9 cellular contexts compared by ENCODE assay signal in genomic region chr15:66294932-66295235, GRCh38. TPM values are rescaled to one million over a fixed set of nuclear protein-coding genes. Genes with fewer than 3 reads are reported as not detected.
DNase-seq lines count a peak whose midpoint lies in the region; ATAC-seq, FAIRE-seq and TF ChIP-seq lines count a peak whose summit lies in the region.
"Had no signal": no experiment of that assay in that cellular context is flagged by ENCODE, and none has a peak within 500 bp of the region (broad histone marks: within the 10 kb centered on the region; RNA-seq: fewer than 3 reads in every experiment).

No MANE protein-coding gene starts in this region.

- no peak for ATAC-seq in GM21576 (IDR thresholded peaks at IDR 0.05; ENCODE audit: unreplicated experiment)
- no peak for ATAC-seq in GM21717 (IDR thresholded peaks at IDR 0.05; ENCODE audit: unreplicated experiment)
- ATAC-seq in HG03520 (IDR thresholded peaks at IDR 0.05; ENCODE audit: unreplicated experiment), result no peak

- POLR2A ChIA-PET in HEK293 (lab: Yijun Ruan, JAX), result interaction anchor here (0.7 to 2.0 kb wide), 3 partner anchors 22 to 92 kb away, joined by 3 to 10 read pairs (median 6); partner anchors contain the start of gene MAP2K1

- no peak for TF ChIP-seq CTCF in HEK293 (tag by site-specific recombination; IDR thresholded peaks at IDR 0.05)
- TF ChIP-seq CTCF in adrenal gland (IDR thresholded peaks at IDR 0.05), result no peak

- H3K27ac ChIP-seq in HEK293 (ENCODE audit: extremely low read depth, low read depth, low read length) (peak overlapping the region; percentile 99), adrenal gland (peak overlapping the region in 4 of 5 donors; percentile 81 to 96 (median 88)), muscle layer of duodenum (ENCODE audit: low read length) (peak overlapping the region; percentile 91), small intestine (ENCODE audit: low read depth in 1 of 2, low read length in 1 of 2) (no peak overlapping the region)

- H3K36me3 ChIP-seq in HEK293 (ENCODE audit: control insufficient read depth in 2 of 2, insufficient read depth in 1 of 2, low read length in 2 of 2) (peaks cover 0 to 9% of the 10 kb centered on the region in 2 experiments; a peak in 2 of 3 replicates), adrenal gland (replicated peaks in 1 of 2) (no peaks in the 10 kb centered on the region), muscle layer of duodenum (ENCODE audit: control insufficient read depth in 1 of 2, insufficient read depth in 2 of 2, low read length in 2 of 2) (peaks cover 4 to 8% of the 10 kb centered on the region in 2 donors), small intestine (ENCODE audit: control insufficient read depth in 2 of 2, insufficient read depth in 2 of 2, low read length in 2 of 2) (no peaks in the 10 kb centered on the region)

- FAIRE-seq in small intestine (lab: Jason Lieb, UNC), result no peak

- H3K9me3 ChIP-seq in HEK293 (ENCODE audit: control insufficient read depth, insufficient read depth, low read depth, low read length), result no peaks in the 10 kb centered on the region
- H3K9me3 ChIP-seq in adrenal gland (replicated peaks in 1 of 3), result no peaks in the 10 kb centered on the region
- no peaks in the 10 kb centered on the region for H3K9me3 ChIP-seq in muscle layer of duodenum (ENCODE audit: control insufficient read depth in 1 of 2, low read length in 2 of 2)
- H3K9me3 ChIP-seq in small intestine (ENCODE audit: control insufficient read depth, low read depth), result no peaks in the 10 kb centered on the region
- H3K9me3 ChIP-seq: left lung had no signal

- DNase-seq in AG08396 (ENCODE audit: low spot score) (peak; percentile 44), adrenal gland (no peak), small intestine (no peak)
- DNase-seq: left lung had no signal

- H3K27me3 ChIP-seq in adrenal gland (no peaks in the 10 kb centered on the region), muscle layer of duodenum (ENCODE audit: low read depth, low read length) (no peaks in the 10 kb centered on the region), small intestine (ENCODE audit: control insufficient read depth in 2 of 2, insufficient read depth in 2 of 2, low read length in 2 of 2) (no peaks in the 10 kb centered on the region)
- H3K27me3 ChIP-seq: left lung had no signal

- CTCF ChIA-PET in HEK293 (lab: Yijun Ruan, JAX), result interaction anchor here (0.7 to 1.4 kb wide), 3 partner anchors 10 to 44 kb away, joined by 3 to 5 read pairs (median 4); no protein-coding TSS in a partner anchor

- no peak for TF ChIP-seq POLR2A in adrenal gland (IDR thresholded peaks at IDR 0.05)

- 23 to 44% (median 28%) methylated on average over 3 of the region's 3 CpGs for WGBS in adrenal gland, 4 donors
- 47 to 50% (median 49%) methylated on average over 3 of the region's 3 CpGs for WGBS in small intestine, 3 donors

- no peak overlapping the region; the same call in 1 of the 2 replicates for H3K4me3 ChIP-seq in HEK293 (ENCODE audit: low read depth, low read length)
- peak overlapping the region in 1 of 4 donors; percentile 87 for H3K4me3 ChIP-seq in adrenal gland
- H3K4me3 ChIP-seq in muscle layer of duodenum (ENCODE audit: low read depth in 1 of 2, low read length in 2 of 2), result peak overlapping the region; percentile 80 to 83
- no peak overlapping the region for H3K4me3 ChIP-seq in small intestine (ENCODE audit: low read depth in 1 of 2, low read length in 2 of 2)

- H3K4me1 ChIP-seq in HEK293 (ENCODE audit: control insufficient read depth, insufficient read depth, low read length), result peaks cover 23% of the 10 kb centered on the region
- peaks cover 3 to 32% of the 10 kb centered on the region in 2 donors for H3K4me1 ChIP-seq in adrenal gland (replicated peaks in 1 of 2)
- H3K4me1 ChIP-seq in muscle layer of duodenum (ENCODE audit: control insufficient read depth in 1 of 2, insufficient read depth in 2 of 2, low read length in 2 of 2), result peaks cover 12 to 20% of the 10 kb centered on the region in 2 donors
- H3K4me1 ChIP-seq in small intestine (ENCODE audit: control insufficient read depth in 2 of 2, insufficient read depth in 1 of 2, low read depth in 1 of 2, low read length in 1 of 2), result peaks cover 0 to 5% of the 10 kb centered on the region in 2 donors

- intact Hi-C loops in adrenal gland (cut with DNase I), result no loop called here

TF ChIP-seq in HEK293, 187 proteins besides CTCF, POLR2A, EP300 and RAD21 (continues in another document):
- no peak for TF ChIP-seq ZNF521 (tag by site-specific recombination; IDR thresholded peaks at IDR 0.05)
- peak; percentile 47; the same call in 1 of the 2 replicates for TF ChIP-seq ZBTB44 (tag by site-specific recombination; IDR thresholded peaks at IDR 0.05)
- TF ChIP-seq, protein P1, sequence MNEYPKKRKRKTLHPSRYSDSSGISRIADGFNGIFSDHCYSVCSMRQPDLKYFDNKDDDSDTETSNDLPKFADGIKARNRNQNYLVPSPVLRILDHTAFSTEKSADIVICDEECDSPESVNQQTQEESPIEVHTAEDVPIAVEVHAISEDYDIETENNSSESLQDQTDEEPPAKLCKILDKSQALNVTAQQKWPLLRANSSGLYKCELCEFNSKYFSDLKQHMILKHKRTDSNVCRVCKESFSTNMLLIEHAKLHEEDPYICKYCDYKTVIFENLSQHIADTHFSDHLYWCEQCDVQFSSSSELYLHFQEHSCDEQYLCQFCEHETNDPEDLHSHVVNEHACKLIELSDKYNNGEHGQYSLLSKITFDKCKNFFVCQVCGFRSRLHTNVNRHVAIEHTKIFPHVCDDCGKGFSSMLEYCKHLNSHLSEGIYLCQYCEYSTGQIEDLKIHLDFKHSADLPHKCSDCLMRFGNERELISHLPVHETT (tag by site-specific recombination; IDR thresholded peaks at IDR 0.05), result no peak
- TF ChIP-seq, protein P2, sequence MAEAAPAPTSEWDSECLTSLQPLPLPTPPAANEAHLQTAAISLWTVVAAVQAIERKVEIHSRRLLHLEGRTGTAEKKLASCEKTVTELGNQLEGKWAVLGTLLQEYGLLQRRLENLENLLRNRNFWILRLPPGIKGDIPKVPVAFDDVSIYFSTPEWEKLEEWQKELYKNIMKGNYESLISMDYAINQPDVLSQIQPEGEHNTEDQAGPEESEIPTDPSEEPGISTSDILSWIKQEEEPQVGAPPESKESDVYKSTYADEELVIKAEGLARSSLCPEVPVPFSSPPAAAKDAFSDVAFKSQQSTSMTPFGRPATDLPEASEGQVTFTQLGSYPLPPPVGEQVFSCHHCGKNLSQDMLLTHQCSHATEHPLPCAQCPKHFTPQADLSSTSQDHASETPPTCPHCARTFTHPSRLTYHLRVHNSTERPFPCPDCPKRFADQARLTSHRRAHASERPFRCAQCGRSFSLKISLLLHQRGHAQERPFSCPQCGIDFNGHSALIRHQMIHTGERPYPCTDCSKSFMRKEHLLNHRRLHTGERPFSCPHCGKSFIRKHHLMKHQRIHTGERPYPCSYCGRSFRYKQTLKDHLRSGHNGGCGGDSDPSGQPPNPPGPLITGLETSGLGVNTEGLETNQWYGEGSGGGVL (tag by site-specific recombination; IDR thresholded peaks at IDR 0.05), result no peak
- TF ChIP-seq, protein P3, sequence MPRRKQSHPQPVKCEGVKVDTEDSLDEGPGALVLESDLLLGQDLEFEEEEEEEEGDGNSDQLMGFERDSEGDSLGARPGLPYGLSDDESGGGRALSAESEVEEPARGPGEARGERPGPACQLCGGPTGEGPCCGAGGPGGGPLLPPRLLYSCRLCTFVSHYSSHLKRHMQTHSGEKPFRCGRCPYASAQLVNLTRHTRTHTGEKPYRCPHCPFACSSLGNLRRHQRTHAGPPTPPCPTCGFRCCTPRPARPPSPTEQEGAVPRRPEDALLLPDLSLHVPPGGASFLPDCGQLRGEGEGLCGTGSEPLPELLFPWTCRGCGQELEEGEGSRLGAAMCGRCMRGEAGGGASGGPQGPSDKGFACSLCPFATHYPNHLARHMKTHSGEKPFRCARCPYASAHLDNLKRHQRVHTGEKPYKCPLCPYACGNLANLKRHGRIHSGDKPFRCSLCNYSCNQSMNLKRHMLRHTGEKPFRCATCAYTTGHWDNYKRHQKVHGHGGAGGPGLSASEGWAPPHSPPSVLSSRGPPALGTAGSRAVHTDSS (tag by site-specific recombination; IDR thresholded peaks at IDR 0.05), result no peak
- TF ChIP-seq, protein P4, sequence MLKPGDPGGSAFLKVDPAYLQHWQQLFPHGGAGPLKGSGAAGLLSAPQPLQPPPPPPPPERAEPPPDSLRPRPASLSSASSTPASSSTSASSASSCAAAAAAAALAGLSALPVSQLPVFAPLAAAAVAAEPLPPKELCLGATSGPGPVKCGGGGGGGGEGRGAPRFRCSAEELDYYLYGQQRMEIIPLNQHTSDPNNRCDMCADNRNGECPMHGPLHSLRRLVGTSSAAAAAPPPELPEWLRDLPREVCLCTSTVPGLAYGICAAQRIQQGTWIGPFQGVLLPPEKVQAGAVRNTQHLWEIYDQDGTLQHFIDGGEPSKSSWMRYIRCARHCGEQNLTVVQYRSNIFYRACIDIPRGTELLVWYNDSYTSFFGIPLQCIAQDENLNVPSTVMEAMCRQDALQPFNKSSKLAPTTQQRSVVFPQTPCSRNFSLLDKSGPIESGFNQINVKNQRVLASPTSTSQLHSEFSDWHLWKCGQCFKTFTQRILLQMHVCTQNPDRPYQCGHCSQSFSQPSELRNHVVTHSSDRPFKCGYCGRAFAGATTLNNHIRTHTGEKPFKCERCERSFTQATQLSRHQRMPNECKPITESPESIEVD (tag by site-specific recombination; IDR thresholded peaks at IDR 0.05), result peak; percentile 80
- TF ChIP-seq SETDB1 (IDR thresholded peaks at IDR 0.05; ENCODE audit: insufficient read length, low read length), result no peak

RNA-seq across cellular contexts. Expression of gene DIS3L, which starts 1.5 kb away (rescaled TPM):
- 10 to 100 TPM; 31.9 to 52.8 (median 39.9) TPM for total RNA-seq in adrenal gland
- polyA plus RNA-seq in adrenal gland, result 10 to 100 TPM; 11.3 to 47.8 (median 14.9) TPM
- polyA plus RNA-seq in small intestine, result 10 to 100 TPM in 1 of 3 donors, 1 to 10 TPM in 2; 6.7 to 10.5 (median 9.2) TPM

RNA-seq across cellular contexts. Expression of gene MEGF11, which starts 41.3 kb away (rescaled TPM):
- total RNA-seq in adrenal gland, result under 1 TPM in 5 of 8 donors, not detected in 3; 0.07 to 0.98 (median 0.19) TPM
- under 1 TPM in 2 of 3 donors, not detected in 1; 0.04 to 0.13 TPM for polyA plus RNA-seq in adrenal gland
- under 1 TPM in 1 of 3 donors, not detected in 2; 0.24 TPM for polyA plus RNA-seq in small intestine

Comparison
In these comparisons a context has a peak if more than half of its experiments do, and no peak if none do; other contexts are left out.
1. H3K27ac ChIP-seq: peak in HEK293 (single experiment), adrenal gland (4 of 5) and muscle layer of duodenum (single experiment); none in small intestine (0 of 2).
2. H3K4me3 ChIP-seq: peak in muscle layer of duodenum (2 of 2); none in HEK293 (single experiment) and small intestine (0 of 2).